9 cellular contexts compared by ENCODE assay signal in genomic region chr19:36136975-36137686, GRCh38. TPM values are rescaled to one million over a fixed set of nuclear protein-coding genes. Genes with fewer than 3 reads are reported as not detected.
A peak's percentile ranks its signal among the peaks of the same experiment; 100 is the strongest.
DNase-seq lines count a peak whose midpoint lies in the region; ATAC-seq, FAIRE-seq and TF ChIP-seq lines count a peak whose summit lies in the region.
"Had no signal": no experiment of that assay in that cellular context is flagged by ENCODE, and none has a peak within 500 bp of the region (broad histone marks: within the 10 kb centered on the region; RNA-seq: fewer than 3 reads in every experiment).

No MANE protein-coding gene starts in this region.

- H3K4me2 ChIP-seq in astrocyte (ENCODE audit: low read length): peak overlapping the region; percentile 26

- no peak for TF ChIP-seq RAD21 in liver (IDR thresholded peaks at IDR 0.05)

- peak overlapping the region in 5 of 7 donors; percentile 65 to 84 (median 81) for H3K27ac Mint-ChIP-seq in CD4-positive, alpha-beta memory T cell
- H3K27ac Mint-ChIP-seq in astrocyte (ENCODE audit: unreplicated experiment): no peak overlapping the region
- H3K27ac Mint-ChIP-seq in natural killer cell: peak overlapping the region in 1 of 2 donors; percentile 27

- CTCF ChIA-PET in CD4-positive, alpha-beta memory T cell (lab: Charles Lee; ENCODE audit: partially characterized antibody): interaction anchor here (1.5 to 6.1 kb wide), 2 partner anchors 9 to 33 kb away, joined by 4 to 50 read pairs; no protein-coding TSS in a partner anchor

- no peak overlapping the region for H2AFZ ChIP-seq in astrocyte (ENCODE audit: low read depth, low read length)

- peaks cover 23% of the 10 kb centered on the region for H3K4me1 ChIP-seq in CD4-positive, alpha-beta memory T cell (ENCODE audit: insufficient read depth, low read length)
- peaks cover 18% of the 10 kb centered on the region for H3K4me1 ChIP-seq in astrocyte (ENCODE audit: insufficient read depth, low read length)
- peaks cover 4 to 14% (median 8%) of the 10 kb centered on the region in 4 donors for H3K4me1 ChIP-seq in liver (ENCODE audit: control insufficient read depth in 4 of 4, insufficient read depth in 4 of 4, low read length in 3 of 4)

- peaks cover 19 to 37% (median 29%) of the 10 kb centered on the region in 4 donors for H3K4me1 Mint-ChIP-seq in CD4-positive, alpha-beta memory T cell
- H3K4me1 Mint-ChIP-seq in astrocyte (ENCODE audit: low read depth, unreplicated experiment) (peaks cover 6% of the 10 kb centered on the region), natural killer cell (peaks cover 16 to 31% of the 10 kb centered on the region in 2 donors)

- H3K4me3 Mint-ChIP-seq in CD4-positive, alpha-beta memory T cell: peak overlapping the region in 4 of 8 donors; percentile 26 to 71 (median 47)
- H3K4me3 Mint-ChIP-seq in astrocyte (ENCODE audit: unreplicated experiment) (peak overlapping the region; percentile 8), natural killer cell (no peak overlapping the region)

- intact Hi-C loops in CD4-positive, alpha-beta memory T cell (cut with micrococcal nuclease): no loop called here
- intact Hi-C loops in natural killer cell (cut with micrococcal nuclease): no loop called here

- peaks cover 6 to 15% of the 10 kb centered on the region in 2 donors for H3K36me3 Mint-ChIP-seq in CD4-positive, alpha-beta memory T cell
- peaks cover 9% of the 10 kb centered on the region for H3K36me3 Mint-ChIP-seq in astrocyte (ENCODE audit: low read depth, unreplicated experiment)
- H3K36me3 Mint-ChIP-seq in natural killer cell: no peaks in the 10 kb centered on the region

- FAIRE-seq in astrocyte (lab: Jason Lieb, UNC): no peak
- FAIRE-seq: GM18507 had no signal

- POLR2A ChIA-PET in CD4-positive, alpha-beta memory T cell (lab: Charles Lee; ENCODE audit: partially characterized antibody): interaction anchor here (5.7 kb wide), 1 partner anchor 9 kb away, joined by 61 read pairs; no protein-coding TSS in a partner anchor

- peaks cover 20% of the 10 kb centered on the region for H3K79me2 ChIP-seq in astrocyte (ENCODE audit: insufficient read depth, low read length)

- TF ChIP-seq CTCF in LNCaP clone FGC (IDR thresholded peaks at IDR 0.05; ENCODE audit: control insufficient read depth, extremely low read depth, insufficient read depth) (no peak), astrocyte (IDR thresholded peaks at IDR 0.05; ENCODE audit: insufficient read depth, low read depth, low read length) (no peak), liver (IDR thresholded peaks at IDR 0.05; ENCODE audit: low read depth, low read length, missing input control) (no peak), natural killer cell (IDR thresholded peaks at IDR 0.05) (no peak)

- ATAC-seq in natural killer cell: no peak

- no peaks in the 10 kb centered on the region for H3K27me3 Mint-ChIP-seq in CD4-positive, alpha-beta memory T cell
- peaks cover 2% of the 10 kb centered on the region for H3K27me3 Mint-ChIP-seq in astrocyte (ENCODE audit: low read depth, unreplicated experiment)
- no peaks in the 10 kb centered on the region for H3K27me3 Mint-ChIP-seq in natural killer cell (ENCODE audit: low read depth in 2 of 2)

- WGBS in liver: 66% methylated on average over 12 of the region's 12 CpGs

- DNase-seq in CD4-positive, alpha-beta memory T cell: peak in 1 of 5 donors; percentile 35
- peak; percentile 97 for DNase-seq in LNCaP clone FGC (ENCODE audit: low read depth)
- DNase-seq in astrocyte (ENCODE audit: low read depth): peak; percentile 53
- no peak for DNase-seq in NOMO-1 (lab: John Stamatoyannopoulos, UW; ENCODE audit: unreplicated experiment in 2 of 2)
- DNase-seq in NOMO-1 treated with dmso at 0.1 percent for 144 hours (lab: John Stamatoyannopoulos, UW; ENCODE audit: unreplicated experiment): no peak
- no peak for DNase-seq in natural killer cell
- DNase-seq in OCI-M1 (lab: John Stamatoyannopoulos, UW): no peak

- H3K27ac ChIP-seq in CD4-positive, alpha-beta memory T cell (ENCODE audit: low read depth, low read length): no peak overlapping the region
- H3K27ac ChIP-seq in astrocyte (ENCODE audit: low read depth, low read length): no peak overlapping the region
- no peak overlapping the region for H3K27ac ChIP-seq in liver (ENCODE audit: low read depth in 1 of 2, low read length in 2 of 2)

- no peaks in the 10 kb centered on the region for H3K9me3 ChIP-seq in CD4-positive, alpha-beta memory T cell (ENCODE audit: control insufficient read depth in 1 of 2, low read length in 2 of 2)
- H3K9me3 ChIP-seq in astrocyte (ENCODE audit: insufficient read depth, low read depth, low read length) (no peaks in the 10 kb centered on the region), liver (ENCODE audit: control insufficient read depth in 4 of 4, low read length in 3 of 4) (no peaks in the 10 kb centered on the region)

- H3K27me3 ChIP-seq in CD4-positive, alpha-beta memory T cell (ENCODE audit: insufficient read depth, low read length): no peaks in the 10 kb centered on the region
- H3K27me3 ChIP-seq in astrocyte (ENCODE audit: insufficient read depth, low read length): no peaks in the 10 kb centered on the region
- H3K27me3 ChIP-seq in liver (ENCODE audit: control insufficient read depth in 4 of 4, insufficient read depth in 4 of 4, low read length in 3 of 4): no peaks in the 10 kb centered on the region

- H3K36me3 ChIP-seq in CD4-positive, alpha-beta memory T cell (ENCODE audit: insufficient read depth, low read length): peaks cover 4% of the 10 kb centered on the region
- H3K36me3 ChIP-seq in astrocyte (ENCODE audit: insufficient read depth, low read length): no peaks in the 10 kb centered on the region
- no peaks in the 10 kb centered on the region for H3K36me3 ChIP-seq in liver (ENCODE audit: control insufficient read depth in 4 of 4, insufficient read depth in 3 of 4, low read depth in 1 of 4, low read length in 3 of 4)

- peaks cover 0 to 3% (median 0%) of the 10 kb centered on the region in 8 donors for H3K9me3 Mint-ChIP-seq in CD4-positive, alpha-beta memory T cell
- peaks cover 3% of the 10 kb centered on the region for H3K9me3 Mint-ChIP-seq in astrocyte (ENCODE audit: unreplicated experiment)
- H3K9me3 Mint-ChIP-seq in natural killer cell: no peaks in the 10 kb centered on the region

- H4K20me1 ChIP-seq in astrocyte (ENCODE audit: insufficient read depth, low read length): peaks cover 11% of the 10 kb centered on the region

- no peak overlapping the region for H3K4me3 ChIP-seq in CD4-positive, alpha-beta memory T cell (ENCODE audit: low read length in 2 of 2)
- no peak overlapping the region for H3K4me3 ChIP-seq in LNCaP clone FGC (ENCODE audit: low read depth, low read length)
- H3K4me3 ChIP-seq in astrocyte (ENCODE audit: insufficient read depth, low read depth, low read length): no peak overlapping the region
- H3K4me3 ChIP-seq in liver (ENCODE audit: low read depth in 1 of 3, low read length in 3 of 3): no peak overlapping the region

- no peak overlapping the region for H3K9ac ChIP-seq in astrocyte (ENCODE audit: low read length)
- no peak overlapping the region for H3K9ac ChIP-seq in liver (ENCODE audit: low read depth in 1 of 2, low read length in 2 of 2)

TF ChIP-seq in liver, 16 proteins besides CTCF, POLR2A, EP300 and RAD21 (continues in another document):
- TF ChIP-seq FOXA1 (IDR thresholded peaks at IDR 0.05): no peak
- TF ChIP-seq REST (IDR thresholded peaks at IDR 0.05): no peak

RNA-seq across cellular contexts. Expression of gene CAPNS1, which starts 2.7 kb away (rescaled TPM):
- total RNA-seq in CD4-positive, alpha-beta memory T cell: 100 to 1,000 TPM; 255 to 259 TPM
- polyA plus RNA-seq in CD4-positive, alpha-beta memory T cell: 100 to 1,000 TPM; 123 to 184 TPM
- total RNA-seq in astrocyte (665 and 677 TPM in 2 replicates), liver (100 to 1,000 TPM in 1 of 2 donors, 10 to 100 TPM in 1; 79.5 to 119 TPM), natural killer cell (100 to 1,000 TPM; 569 to 637 (median 578) TPM)
- 100 to 1,000 TPM in 1 of 2 donors, 10 to 100 TPM in 1; 87.2 to 280 TPM for polyA plus RNA-seq in liver

RNA-seq across cellular contexts. Expression of gene COX7A1, which starts 15.1 kb away (rescaled TPM):
- not detected for total RNA-seq in CD4-positive, alpha-beta memory T cell
- polyA plus RNA-seq in CD4-positive, alpha-beta memory T cell: not detected
- total RNA-seq in astrocyte: 0.64 TPM in 1 of 2 replicates, not detected in the other
- under 1 TPM; 0.17 to 0.33 TPM for total RNA-seq in liver
- 10 to 100 TPM in 1 of 2 donors, 1 to 10 TPM in 1; 2.3 to 11.4 TPM for polyA plus RNA-seq in liver
- total RNA-seq in natural killer cell: not detected

RNA-seq across cellular contexts. Expression of gene TBCB, which starts 21.9 kb away (rescaled TPM):
- 100 to 1,000 TPM; 148 TPM for total RNA-seq in CD4-positive, alpha-beta memory T cell
- polyA plus RNA-seq in CD4-positive, alpha-beta memory T cell: 100 to 1,000 TPM; 256 to 308 TPM
- total RNA-seq in astrocyte (239 and 244 TPM in 2 replicates), liver (10 to 100 TPM; 29.8 to 43.2 TPM), natural killer cell (100 to 1,000 TPM; 153 to 180 (median 175) TPM)
- 10 to 100 TPM; 36.4 to 61.3 TPM for polyA plus RNA-seq in liver

RNA-seq across cellular contexts. Expression of gene POLR2I, which starts 22.5 kb away (rescaled TPM):
- 10 to 100 TPM; 52.4 to 55.0 TPM for total RNA-seq in CD4-positive, alpha-beta memory T cell
- polyA plus RNA-seq in CD4-positive, alpha-beta memory T cell: 100 to 1,000 TPM; 146 to 163 TPM
- total RNA-seq in astrocyte (57.4 and 65.1 TPM in 2 replicates), liver (10 to 100 TPM; 11.4 to 82.1 TPM), natural killer cell (10 to 100 TPM; 26.6 to 33.4 (median 31.8) TPM)
- polyA plus RNA-seq in liver: 100 to 1,000 TPM in 1 of 2 donors, 10 to 100 TPM in 1; 40.2 to 110 TPM

RNA-seq across cellular contexts. Expression of gene OVOL3, which starts 26.2 kb away (rescaled TPM):
- total RNA-seq in CD4-positive, alpha-beta memory T cell: not detected
- not detected for polyA plus RNA-seq in CD4-positive, alpha-beta memory T cell
- total RNA-seq in astrocyte (not detected in 2 replicates), liver (not detected), natural killer cell (not detected)
- not detected for polyA plus RNA-seq in liver

Comparison
In these comparisons a context has a peak if more than half of its experiments do, and no peak if none do; other contexts are left out.
1. DNase-seq: peak in LNCaP clone FGC (single experiment) and astrocyte (single experiment); none in NOMO-1 (0 of 2), NOMO-1 treated with dmso at 0.1 percent for 144 hours (single experiment), natural killer cell (single experiment) and OCI-M1 (single experiment).